Comparison of ENCODE assay signal across 8 cellular contexts in genomic region chr15:41989573-41990242, GRCh38. TPM values are rescaled to one million over a fixed set of nuclear protein-coding genes. Genes with fewer than 3 reads are reported as not detected.
DNase-seq lines count a peak whose midpoint lies in the region; ATAC-seq and TF ChIP-seq lines count a peak whose summit lies in the region.

No MANE protein-coding gene starts in this region.

- peaks cover 0 to 3% (median 0%) of the 10 kb centered on the region in 45 donors for H3K27me3 ChIP-seq in dorsolateral prefrontal cortex
- H3K27me3 ChIP-seq in lung (ENCODE audit: control insufficient read depth, insufficient read depth) = no peaks in the 10 kb centered on the region

- no peaks in the 10 kb centered on the region for H3K36me3 ChIP-seq in lung (ENCODE audit: control insufficient read depth in 2 of 2, insufficient read depth in 2 of 2, low read length in 2 of 2)

- 23 to 24% methylated on average over 9 of the region's 9 CpGs for WGBS in lung, 2 donors

- H3K27ac ChIP-seq in C4-2B (no peak overlapping the region), dorsolateral prefrontal cortex (no peak overlapping the region), lung (ENCODE audit: low read depth in 1 of 2, low read length in 1 of 2) (no peak overlapping the region)

- H3K4me3 ChIP-seq in dorsolateral prefrontal cortex (no peak overlapping the region), lung (no peak overlapping the region)

- TF ChIP-seq CTCF in C4-2B (conservative IDR thresholded peaks at IDR 0.05) = peak; percentile 98
- TF ChIP-seq CTCF in dorsolateral prefrontal cortex (IDR thresholded peaks at IDR 0.05 in 54 of 56, conservative IDR thresholded peaks at IDR 0.05 in 2 of 56; ENCODE audit: low read depth in 1 of 56, partially characterized antibody in 56 of 56) = peak; percentile 69 to 99 (median 96)
- TF ChIP-seq CTCF in lung (IDR thresholded peaks at IDR 0.05; ENCODE audit: control extremely low read depth, extremely low read depth) = peak; percentile 95

- H3K4me1 ChIP-seq in lung (ENCODE audit: control insufficient read depth in 2 of 2, insufficient read depth in 2 of 2, low read length in 2 of 2) = no peaks in the 10 kb centered on the region

- intact Hi-C loops in dorsolateral prefrontal cortex (cut with DNase I) = loop anchor here (2.0 to 5.0 kb wide), 3 partner anchors 67 to 149 kb away; no protein-coding TSS in a partner anchor

- no peaks in the 10 kb centered on the region for H3K9me3 ChIP-seq in lung (ENCODE audit: control insufficient read depth in 2 of 2, insufficient read depth in 1 of 2, low read length in 1 of 2)

- ATAC-seq in GM21529 (IDR thresholded peaks at IDR 0.05; ENCODE audit: unreplicated experiment) = peak; percentile 63
- ATAC-seq in lung (ENCODE audit: insufficient read depth, low FRiP score) = peak; percentile 90
- no peak for ATAC-seq in HG03097 (IDR thresholded peaks at IDR 0.05; ENCODE audit: low FRiP score, unreplicated experiment)

- DNase-seq in NCI-H345 (lab: John Stamatoyannopoulos, UW) (peak; percentile 42), dorsolateral prefrontal cortex (peak; percentile 76 to 91 (median 84)), lung (ENCODE audit: low spot score) (peak; percentile 87)
- DNase-seq in activated CD4-positive, alpha-beta T cell treated with anti-CD3 and anti-CD28 coated beads, Interleukin-2, amount 50 U/mL, for 48 hours = peak; percentile 94
- peak; percentile 54 for DNase-seq in stimulated activated CD8-positive, alpha-beta memory T cell treated with anti-CD3 and anti-CD28 coated beads, Interleukin-12 subunit alpha, Interleukin-12 subunit beta, amount 100 ng/mL, for 24 hours (ENCODE audit: extremely low read depth)

RNA-seq across cellular contexts. Expression of gene EHD4, which starts 17.4 kb away (rescaled TPM):
- total RNA-seq in dorsolateral prefrontal cortex = 10 to 100 TPM in 1 of 120 experiments, 1 to 10 TPM in 119; 3.6 to 11.6 (median 6.1) TPM
- 10 to 100 TPM; 20.6 to 36.3 TPM for total RNA-seq in lung
- 10 to 100 TPM; 16.4 to 31.1 TPM for polyA plus RNA-seq in lung

RNA-seq across cellular contexts. Expression of gene PLA2G4E, which starts 31.1 kb away (rescaled TPM):
- total RNA-seq in dorsolateral prefrontal cortex = under 1 TPM in 61 of 120 experiments, not detected in 59; 0.07 to 0.44 (median 0.19) TPM
- total RNA-seq in lung = 1 to 10 TPM in 1 of 2 donors, not detected in 1; 1.7 TPM
- polyA plus RNA-seq in lung = 1 to 10 TPM in 1 of 2 donors, under 1 TPM in 1; 0.38 to 1.7 TPM

Comparison
In these comparisons a context has a peak if more than half of its experiments do, and no peak if none do; other contexts are left out.
1. DNase-seq: peak in every context shown above with its lines; median percentile 94 in activated CD4-positive, alpha-beta T cell treated with anti-CD3 and anti-CD28 coated beads, Interleukin-2, amount 50 U/mL, for 48 hours; 87 in lung; 84 in dorsolateral prefrontal cortex; 54 in stimulated activated CD8-positive, alpha-beta memory T cell treated with anti-CD3 and anti-CD28 coated beads, Interleukin-12 subunit alpha, Interleukin-12 subunit beta, amount 100 ng/mL, for 24 hours; 42 in NCI-H345.